ENCODE assay signal across 16 cellular contexts in genomic region chr10:124996127-124996853, GRCh38. TPM values are rescaled to one million over a fixed set of nuclear protein-coding genes. Genes with fewer than 3 reads are reported as not detected.
DNase-seq lines count a peak whose midpoint lies in the region; ATAC-seq and TF ChIP-seq lines count a peak whose summit lies in the region.
"Had no signal": no experiment of that assay in that cellular context is flagged by ENCODE, and none has a peak within 500 bp of the region (broad histone marks: within the 10 kb centered on the region; RNA-seq: fewer than 3 reads in every experiment).

No MANE protein-coding gene starts in this region.

- H3K4me1 Mint-ChIP-seq in endodermal cell = no peaks in the 10 kb centered on the region

- TF ChIP-seq CTCF in GM13977 (IDR thresholded peaks at IDR 0.05; ENCODE audit: extremely low read depth, insufficient read depth, missing control alignments) = no peak
- TF ChIP-seq CTCF in endodermal cell (conservative IDR thresholded peaks at IDR 0.05) = no peak

- H3K9me3 ChIP-seq in endodermal cell (ENCODE audit: control insufficient read depth, low read length) = no peaks in the 10 kb centered on the region

- no peaks in the 10 kb centered on the region for H3K27me3 ChIP-seq in endodermal cell (ENCODE audit: control insufficient read depth, insufficient read depth, low read length, poor library complexity, severe bottlenecking)
- H3K27me3 ChIP-seq: dorsolateral prefrontal cortex had no signal

- H3K27ac Mint-ChIP-seq in endodermal cell = peak overlapping the region; percentile 17

- H3K9me3 Mint-ChIP-seq in endodermal cell = no peaks in the 10 kb centered on the region

- no peak overlapping the region for H3K9ac ChIP-seq in endodermal cell (ENCODE audit: extremely low read depth, low read length, poor library complexity, severe bottlenecking)
- H3K9ac ChIP-seq: parathyroid adenoma had no signal

- H3K36me3 Mint-ChIP-seq in endodermal cell (ENCODE audit: low read depth) = peaks cover 78% of the 10 kb centered on the region

- no peak overlapping the region for H3K4me3 ChIP-seq in endodermal cell (ENCODE audit: low read length)
- H3K4me3 ChIP-seq: dorsolateral prefrontal cortex, skin epidermis had no signal

- H3K4me3 Mint-ChIP-seq in endodermal cell = no peak overlapping the region

- peaks cover 52% of the 10 kb centered on the region for H3K36me3 ChIP-seq in endodermal cell (ENCODE audit: control insufficient read depth, insufficient read depth, low read length)

- H3K4me1 ChIP-seq in endodermal cell (ENCODE audit: control insufficient read depth, insufficient read depth, low read length) = no peaks in the 10 kb centered on the region

- no peak overlapping the region for H3K27ac ChIP-seq in endodermal cell (ENCODE audit: low read depth, low read length)
- H3K27ac ChIP-seq: parathyroid adenoma, skin epidermis had no signal

- no peaks in the 10 kb centered on the region for H3K27me3 Mint-ChIP-seq in endodermal cell (ENCODE audit: insufficient read depth)

- ATAC-seq in HG03159 (IDR thresholded peaks at IDR 0.05; ENCODE audit: unreplicated experiment) = no peak

- WGBS in endodermal cell (ENCODE audit: insufficient coverage in 1 of 2, insufficient read length in 1 of 2), 2 experiments = 90 to 92% methylated on average over 17 to 24 of the region's 24 CpGs

- in situ Hi-C loops in GM13977 (cut with MboI; ENCODE audit: low pct_unique_long_range_greater_than_20kb, low sequenced_read_pairs, unreplicated experiment) = no loop called here

- peak; percentile 3 for DNase-seq in GM03348 (ENCODE audit: low spot score)
- DNase-seq in GM13977 (ENCODE audit: low spot score) = peak; percentile 11
- DNase-seq in endodermal cell = peak; percentile 50
- DNase-seq in mesenteric fat pad (ENCODE audit: low spot score) = peak; percentile 85
- no peak for DNase-seq in GDM1 (lab: John Stamatoyannopoulos, UW)
- no peak for DNase-seq in dermis blood vessel endothelial cell
- DNase-seq in SKM-1 treated with dmso at 0.1 percent for 144 hours (lab: John Stamatoyannopoulos, UW; ENCODE audit: unreplicated experiment) = no peak
- DNase-seq: Karpas-422; NCI-H1092; NCI-H2029; NCI-H510A; stimulated activated CD4-positive, alpha-beta T cell treated with anti-CD3 and anti-CD28 coated beads, Interleukin-4, amount 100 ng/mL, for 4 hours had no signal

RNA-seq across cellular contexts. Expression of gene ZRANB1, which starts 54.4 kb away (rescaled TPM):
- total RNA-seq in endodermal cell (10 to 100 TPM; 26.0 to 26.9 TPM), mesenteric fat pad (28.0 TPM), dermis blood vessel endothelial cell (22.2 and 25.4 TPM in 2 replicates)
- 21.1 TPM for polyA plus RNA-seq in endodermal cell (2013, experiment 1 of 2)
- 19.0 TPM for polyA plus RNA-seq in endodermal cell (2013, experiment 2 of 2)

Comparison
In these comparisons a context has a peak if more than half of its experiments do, and no peak if none do; other contexts are left out.
1. DNase-seq: peak in GM03348 (single experiment), GM13977 (single experiment), endodermal cell (single experiment) and mesenteric fat pad (single experiment); none in GDM1 (single experiment), dermis blood vessel endothelial cell (single experiment) and SKM-1 treated with dmso at 0.1 percent for 144 hours (single experiment).